In the genomic region with DNA sequence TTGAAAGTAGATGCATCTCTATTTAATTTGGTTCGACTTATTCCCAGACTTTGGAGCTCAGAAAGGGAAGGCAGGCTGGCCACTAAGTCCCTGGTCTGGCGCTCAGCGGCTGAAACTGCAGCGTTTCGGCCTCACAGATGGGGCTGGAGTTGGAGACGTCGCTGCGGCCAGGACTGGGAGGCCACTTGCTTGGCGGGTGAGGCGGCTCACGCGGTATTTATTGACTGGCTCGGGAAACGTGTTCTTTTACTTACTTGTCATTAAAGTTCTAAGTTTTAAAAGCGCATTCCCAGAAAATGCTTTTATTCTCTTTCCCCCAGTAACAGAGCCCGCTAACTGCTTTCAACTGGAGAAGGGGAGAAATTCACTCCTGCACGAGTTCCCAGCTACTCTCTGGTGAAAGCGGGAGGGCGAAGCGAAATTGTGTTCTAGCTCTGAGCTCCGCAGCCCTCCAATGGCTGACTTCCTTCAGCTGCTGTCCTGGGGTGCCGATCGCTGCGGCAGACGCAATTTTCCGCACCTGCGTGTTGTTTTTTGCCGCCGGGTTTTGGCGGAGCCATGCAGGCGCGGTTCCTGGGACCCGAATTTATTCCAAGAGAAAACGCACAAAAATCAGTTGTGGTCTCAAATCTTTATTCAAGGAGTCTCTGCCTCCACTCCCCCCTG, we compare ENCODE assay signal across 16 cellular contexts. TPM values are rescaled to one million over a fixed set of nuclear protein-coding genes. Genes with fewer than 3 reads are reported as not detected.
DNase-seq lines count a peak whose midpoint lies in the region; ATAC-seq and TF ChIP-seq lines count a peak whose summit lies in the region.
"Had no signal": no experiment of that assay in that cellular context is flagged by ENCODE, and none has a peak within 500 bp of the region (broad histone marks: within the 10 kb centered on the region; RNA-seq: fewer than 3 reads in every experiment).

No MANE protein-coding gene starts in this region.

- peaks cover 2% of the 10 kb centered on the region for H3K4me1 Mint-ChIP-seq in activated naive CD4-positive, alpha-beta T cell treated with anti-CD3 and anti-CD28 coated beads, Interleukin-2, amount 10 ng/mL, durations not matched to agents 7 days and 5 days
- peaks cover 8% of the 10 kb centered on the region for H3K4me1 Mint-ChIP-seq in CD14-positive monocyte

- H3K27ac ChIP-seq in brain microvascular endothelial cell = peak overlapping the region; percentile 74
- H3K27ac ChIP-seq: esophagus squamous epithelium, thyroid gland had no signal

- no peak overlapping the region for H3K4me3 Mint-ChIP-seq in activated naive CD4-positive, alpha-beta T cell treated with anti-CD3 and anti-CD28 coated beads, Interleukin-2, amount 10 ng/mL, durations not matched to agents 7 days and 5 days
- H3K4me3 Mint-ChIP-seq in CD14-positive monocyte = peak overlapping the region in 1 of 2 donors; percentile 71
- H3K4me3 Mint-ChIP-seq: memory B cell had no signal

- TF ChIP-seq CTCF in brain microvascular endothelial cell (IDR thresholded peaks at IDR 0.05; ENCODE audit: low read depth, low read length, missing control alignments) = no peak
- no peak for TF ChIP-seq CTCF in CD14-positive monocyte (IDR thresholded peaks at IDR 0.05)

- in situ Hi-C loops in brain microvascular endothelial cell (cut with HindIII; ENCODE audit: low pct_ligation_motif_present, low sequenced_read_pairs) = loop anchor here (25.0 kb wide), 1 partner anchor 664 kb away; no protein-coding TSS in a partner anchor

- CTCF ChIA-PET in activated naive CD4-positive, alpha-beta T cell treated with anti-CD3 and anti-CD28 coated beads, Interleukin-2, amount 10 ng/mL, durations not matched to agents 7 days and 5 days (lab: Charles Lee) = no interaction called here

- H3K27ac Mint-ChIP-seq in activated naive CD4-positive, alpha-beta T cell treated with anti-CD3 and anti-CD28 coated beads, Interleukin-2, amount 10 ng/mL, durations not matched to agents 7 days and 5 days = peak overlapping the region; percentile 8
- H3K27ac Mint-ChIP-seq in activated naive CD4-positive, alpha-beta T cell treated with anti-CD3 and anti-CD28 coated beads, Interleukin-2, amount 50 U/mL, for 72 hours = no peak overlapping the region
- H3K27ac Mint-ChIP-seq in CD14-positive monocyte = no peak overlapping the region
- H3K27ac Mint-ChIP-seq: memory B cell had no signal

- peaks cover 3% of the 10 kb centered on the region for H3K9me3 Mint-ChIP-seq in activated naive CD4-positive, alpha-beta T cell treated with anti-CD3 and anti-CD28 coated beads, Interleukin-2, amount 10 ng/mL, durations not matched to agents 7 days and 5 days
- peaks cover 4 to 15% of the 10 kb centered on the region in 2 donors for H3K9me3 Mint-ChIP-seq in activated naive CD4-positive, alpha-beta T cell treated with anti-CD3 and anti-CD28 coated beads, Interleukin-2, amount 50 U/mL, for 72 hours
- H3K9me3 Mint-ChIP-seq in CD14-positive monocyte = peaks cover 14 to 58% (median 48%) of the 10 kb centered on the region in 7 donors
- H3K9me3 Mint-ChIP-seq: memory B cell had no signal

- H3K36me3 ChIP-seq in brain microvascular endothelial cell (replicated peaks) = no peaks in the 10 kb centered on the region
- H3K36me3 ChIP-seq: esophagus squamous epithelium, thyroid gland had no signal

- H3K27me3 Mint-ChIP-seq in activated naive CD4-positive, alpha-beta T cell treated with anti-CD3 and anti-CD28 coated beads, Interleukin-2, amount 10 ng/mL, durations not matched to agents 7 days and 5 days = peaks cover 74% of the 10 kb centered on the region
- H3K27me3 Mint-ChIP-seq in CD14-positive monocyte (ENCODE audit: low read depth in 3 of 3) = peaks cover 76 to 83% (median 81%) of the 10 kb centered on the region in 3 donors

- H3K36me3 Mint-ChIP-seq in activated naive CD4-positive, alpha-beta T cell treated with anti-CD3 and anti-CD28 coated beads, Interleukin-2, amount 10 ng/mL, durations not matched to agents 7 days and 5 days = peaks cover 3% of the 10 kb centered on the region
- H3K36me3 Mint-ChIP-seq in activated naive CD4-positive, alpha-beta T cell treated with anti-CD3 and anti-CD28 coated beads, Interleukin-2, amount 50 U/mL, for 72 hours = peaks cover 24 to 35% of the 10 kb centered on the region in 2 donors
- H3K36me3 Mint-ChIP-seq in CD14-positive monocyte = peaks cover 12 to 13% of the 10 kb centered on the region in 2 donors

- ATAC-seq in activated naive CD4-positive, alpha-beta T cell treated with anti-CD3 and anti-CD28 coated beads, Interleukin-2, amount 50 U/mL, for 72 hours = no peak
- ATAC-seq in GM21619 (IDR thresholded peaks at IDR 0.05; ENCODE audit: unreplicated experiment) = no peak

- no peak for DNase-seq in activated naive CD4-positive, alpha-beta T cell treated with anti-CD3 and anti-CD28 coated beads, Interleukin-2, amount 10 ng/mL, durations not matched to agents 7 days and 5 days
- DNase-seq in activated naive CD4-positive, alpha-beta T cell treated with anti-CD3 and anti-CD28 coated beads, Interleukin-2, amount 50 U/mL, for 72 hours (ENCODE audit: low spot score in 2 of 2) = no peak
- DNase-seq in brain microvascular endothelial cell (peak; percentile 78), islet precursor cell (peak; percentile 76), NCI-H2196 (lab: John Stamatoyannopoulos, UW; ENCODE audit: unreplicated experiment) (no peak), NCI-H446 (lab: John Stamatoyannopoulos, UW) (no peak), CD14-positive monocyte (ENCODE audit: low spot score) (no peak)
- DNase-seq: activated CD4-positive, alpha-beta T cell treated with anti-CD3 and anti-CD28 coated beads, Interleukin-2, amount 50 U/mL, for 4 hours; COR-L47; esophagus squamous epithelium; NCI-H1092 treated with DMSO at 0.1 percent for 48 hours; NCI-H524; thyroid gland had no signal

- peak overlapping the region; percentile 42 for H3K4me3 ChIP-seq in brain microvascular endothelial cell (ENCODE audit: low read depth, low read length)
- H3K4me3 ChIP-seq: esophagus squamous epithelium, thyroid gland had no signal

- H3K27me3 ChIP-seq in brain microvascular endothelial cell (replicated peaks) = no peaks in the 10 kb centered on the region

- intact Hi-C loops in CD14-positive monocyte (cut with micrococcal nuclease) = no loop called here

RNA-seq across cellular contexts. Expression of gene ZIC1, which starts 13.9 kb away (rescaled TPM):
- not detected for total RNA-seq in activated naive CD4-positive, alpha-beta T cell treated with anti-CD3 and anti-CD28 coated beads, Interleukin-2, amount 50 U/mL, for 72 hours
- not detected for polyA plus RNA-seq in CD14-positive monocyte
- total RNA-seq: esophagus squamous epithelium; T-helper 2 cell treated with Interferon-gamma antibody and Interleukin-4, amounts not matched to agents 100 ng/mL and 5 ng/mL, for 36 hours; thyroid gland had no signal

RNA-seq across cellular contexts. Expression of gene ZIC4, which starts 16.7 kb away (rescaled TPM):
- not detected for total RNA-seq in activated naive CD4-positive, alpha-beta T cell treated with anti-CD3 and anti-CD28 coated beads, Interleukin-2, amount 50 U/mL, for 72 hours
- not detected for polyA plus RNA-seq in CD14-positive monocyte
- total RNA-seq: esophagus squamous epithelium; T-helper 2 cell treated with Interferon-gamma antibody and Interleukin-4, amounts not matched to agents 100 ng/mL and 5 ng/mL, for 36 hours; thyroid gland had no signal

Comparison
In these comparisons a context has a peak if more than half of its experiments do, and no peak if none do; other contexts are left out.
1. DNase-seq: peak in brain microvascular endothelial cell (single experiment) and islet precursor cell (single experiment); none in activated naive CD4-positive, alpha-beta T cell treated with anti-CD3 and anti-CD28 coated beads, Interleukin-2, amount 10 ng/mL, durations not matched to agents 7 days and 5 days (single experiment), activated naive CD4-positive, alpha-beta T cell treated with anti-CD3 and anti-CD28 coated beads, Interleukin-2, amount 50 U/mL, for 72 hours (0 of 2), NCI-H2196 (single experiment), NCI-H446 (0 of 2) and CD14-positive monocyte (single experiment).